In genomic region chr1:119766374-119766794, GRCh38 we compare ENCODE assay signal across 17 cellular contexts. TPM values are rescaled to one million over a fixed set of nuclear protein-coding genes. Genes with fewer than 3 reads are reported as not detected.
A peak's percentile ranks its signal among the peaks of the same experiment; 100 is the strongest.
DNase-seq lines count a peak whose midpoint lies in the region; ATAC-seq and TF ChIP-seq lines count a peak whose summit lies in the region.
"Had no signal": no experiment of that assay in that cellular context is flagged by ENCODE, and none has a peak within 500 bp of the region (broad histone marks: within the 10 kb centered on the region; RNA-seq: fewer than 3 reads in every experiment).

No MANE protein-coding gene starts in this region.

- DNase-seq in G401 (ENCODE audit: low spot score) (peak; percentile 17), NCI-H1048 (lab: John Stamatoyannopoulos, UW) (no peak), NCI-H1436 (lab: John Stamatoyannopoulos, UW) (no peak), kidney tubule cell (ENCODE audit: low spot score) (no peak)
- DNase-seq: cortex of kidney; EL; lower lobe of right lung; stimulated activated CD4-positive, alpha-beta T cell treated with anti-CD3 and anti-CD28 coated beads, Interleukin-15, amount 100 ng/mL, for 24 hours; T1000 had no signal

- H3K36me3 ChIP-seq in endocrine pancreas (ENCODE audit: control insufficient read depth, insufficient read depth, low read length) = peaks cover 5% of the 10 kb centered on the region
- H3K36me3 ChIP-seq in liver (ENCODE audit: control insufficient read depth in 4 of 4, insufficient read depth in 3 of 4, low read depth in 1 of 4, low read length in 3 of 4) = peaks cover 0 to 22% (median 8%) of the 10 kb centered on the region in 4 donors
- peaks cover 4% of the 10 kb centered on the region for H3K36me3 ChIP-seq in rectal smooth muscle tissue (ENCODE audit: control insufficient read depth, insufficient read depth, low read length)
- H3K36me3 ChIP-seq: BLaER1, lower lobe of right lung, thoracic aorta had no signal

- WGBS in liver = 18% methylated on average over 4 of the region's 4 CpGs

- TF ChIP-seq CTCF in liver (IDR thresholded peaks at IDR 0.05; ENCODE audit: low read depth, low read length, missing input control) = no peak

- H3K27me3 ChIP-seq in endocrine pancreas (ENCODE audit: control insufficient read depth, insufficient read depth, low read length) = no peaks in the 10 kb centered on the region
- H3K27me3 ChIP-seq in liver (ENCODE audit: control insufficient read depth in 4 of 4, insufficient read depth in 4 of 4, low read length in 3 of 4) = no peaks in the 10 kb centered on the region
- H3K27me3 ChIP-seq in rectal smooth muscle tissue (ENCODE audit: control insufficient read depth, insufficient read depth, low read length) = no peaks in the 10 kb centered on the region
- H3K27me3 ChIP-seq: BLaER1 had no signal

- H3K27ac ChIP-seq in liver (ENCODE audit: low read depth in 1 of 2, low read length in 2 of 2) (peak overlapping the region; percentile 69 to 77), rectal smooth muscle tissue (ENCODE audit: low read depth, low read length) (no peak overlapping the region)
- H3K27ac ChIP-seq: BLaER1, lower lobe of right lung, thoracic aorta had no signal

- H3K9ac ChIP-seq in endocrine pancreas (ENCODE audit: control insufficient read depth, insufficient read depth, low read length) (peak overlapping the region; percentile 40), liver (ENCODE audit: low read depth in 1 of 2, low read length in 2 of 2) (peak overlapping the region; percentile 94 to 99), rectal smooth muscle tissue (ENCODE audit: low read length) (no peak overlapping the region)
- H3K9ac ChIP-seq: BLaER1 had no signal

- in situ Hi-C loops in G401 (cut with HindIII; ENCODE audit: low sequenced_read_pairs) = no loop called here

- no peaks in the 10 kb centered on the region for H3K9me3 ChIP-seq in endocrine pancreas (ENCODE audit: control insufficient read depth, low read length)
- no peaks in the 10 kb centered on the region for H3K9me3 ChIP-seq in liver (ENCODE audit: control insufficient read depth in 4 of 4, low read length in 3 of 4)
- H3K9me3 ChIP-seq: lower lobe of right lung, thoracic aorta had no signal

- peaks cover 14% of the 10 kb centered on the region for H3K4me1 ChIP-seq in endocrine pancreas (ENCODE audit: control insufficient read depth, insufficient read depth, low read length)
- H3K4me1 ChIP-seq in liver (ENCODE audit: control insufficient read depth in 4 of 4, insufficient read depth in 4 of 4, low read length in 3 of 4) = peaks cover 6 to 54% (median 36%) of the 10 kb centered on the region in 4 donors
- H3K4me1 ChIP-seq in rectal smooth muscle tissue (ENCODE audit: control insufficient read depth, insufficient read depth, low read length) = no peaks in the 10 kb centered on the region

- H3K4me3 ChIP-seq in endocrine pancreas (ENCODE audit: control insufficient read depth, insufficient read depth, low read length) = no peak overlapping the region
- H3K4me3 ChIP-seq in liver (ENCODE audit: low read depth in 1 of 3, low read length in 3 of 3) = peak overlapping the region; percentile 73 to 92 (median 78)
- peak overlapping the region; percentile 48 for H3K4me3 ChIP-seq in rectal smooth muscle tissue (ENCODE audit: low read length)
- H3K4me3 ChIP-seq: BLaER1, lower lobe of right lung, thoracic aorta had no signal

- ATAC-seq in GM21526 (IDR thresholded peaks at IDR 0.05; ENCODE audit: low FRiP score, unreplicated experiment) = no peak
- ATAC-seq: esophagus mucosa had no signal

- TF ChIP-seq RAD21 in liver (IDR thresholded peaks at IDR 0.05) = peak; percentile 39 to 41

TF ChIP-seq in liver, 16 proteins besides CTCF, POLR2A, EP300 and RAD21:
- TF ChIP-seq MAX (IDR thresholded peaks at IDR 0.05) (peak; percentile 58), YY1 (IDR thresholded peaks at IDR 0.05) (peak; percentile 86), SP1 (IDR thresholded peaks at IDR 0.05) (peak; percentile 89), FOXA2 (IDR thresholded peaks at IDR 0.05) (peak; percentile 85), EGR1 (IDR thresholded peaks at IDR 0.05; ENCODE audit: low read depth in 2 of 2) (no peak), ATF3 (IDR thresholded peaks at IDR 0.05) (peak; percentile 16), HNF4A (conservative IDR thresholded peaks at IDR 0.05) (peak; percentile 88), HNF4G (IDR thresholded peaks at IDR 0.05) (peak; percentile 73), RXRA (IDR thresholded peaks at IDR 0.05) (peak; percentile 56 to 85), REST (IDR thresholded peaks at IDR 0.05) (peak; percentile 93), GABPA (IDR thresholded peaks at IDR 0.05 in 1 of 2, conservative IDR thresholded peaks at IDR 0.05 in 1 of 2) (no peak), TAF1 (conservative IDR thresholded peaks at IDR 0.05) (peak; percentile 98), NR2F2 (IDR thresholded peaks at IDR 0.05) (peak; percentile 48), JUND (IDR thresholded peaks at IDR 0.05) (peak; percentile 22 to 77), FOXA1 (IDR thresholded peaks at IDR 0.05) (peak; percentile 57), ZBTB33 (IDR thresholded peaks at IDR 0.05) (peak; percentile 69)

RNA-seq across cellular contexts. Expression of gene HMGCS2, which starts 2.3 kb away (rescaled TPM):
- not detected in 2 replicates for total RNA-seq in G401 (2014; rRNA removed; shearing (Covaris generic))
- total RNA-seq in liver = 100 to 1,000 TPM; 297 to 846 TPM
- polyA plus RNA-seq in liver = 100 to 1,000 TPM; 836 to 944 TPM
- total RNA-seq: SK-MEL-5 had no signal

RNA-seq across cellular contexts. Expression of gene REG4, which starts 44.9 kb away (rescaled TPM):
- total RNA-seq in G401 (2014; rRNA removed; shearing (Covaris generic)) = not detected in 2 replicates
- total RNA-seq in liver = under 1 TPM; 0.08 to 0.19 TPM
- under 1 TPM in 1 of 2 donors, not detected in 1; 0.15 TPM for polyA plus RNA-seq in liver
- total RNA-seq: esophagus mucosa, lower lobe of right lung, SK-MEL-5 had no signal

RNA-seq across cellular contexts. Expression of gene PHGDH, which starts 54.6 kb away (rescaled TPM):
- 180 and 181 TPM in 2 replicates for total RNA-seq in G401 (2014; rRNA removed; shearing (Covaris generic))
- 10 to 100 TPM; 48.0 to 59.7 TPM for total RNA-seq in liver
- 100 to 1,000 TPM; 101 to 178 TPM for polyA plus RNA-seq in liver

Comparison
In these comparisons a context has a peak if more than half of its experiments do, and no peak if none do; other contexts are left out.
1. RNA of gene HMGCS2, which starts 2.3 kb away (total RNA-seq): 297 to 846 TPM in liver; not detected in G401; every median in the first group is over 100 times any median in the second.